In genomic region chr7:139871276-139871675, GRCh38 we compare ENCODE assay signal across 1 cellular context.
TF ChIP-seq lines count a peak whose summit lies in the region.

No MANE protein-coding gene starts in this region.

TF ChIP-seq in GM23338, 12 proteins besides CTCF, POLR2A, EP300 and RAD21 (continued from another document):
- no peak for TF ChIP-seq ZNF462 (CRISPR knock-in tag; IDR thresholded peaks at IDR 0.05)
- no peak for TF ChIP-seq POLR2AphosphoS5 (IDR thresholded peaks at IDR 0.05; ENCODE audit: low read depth)
- TF ChIP-seq, protein P1, sequence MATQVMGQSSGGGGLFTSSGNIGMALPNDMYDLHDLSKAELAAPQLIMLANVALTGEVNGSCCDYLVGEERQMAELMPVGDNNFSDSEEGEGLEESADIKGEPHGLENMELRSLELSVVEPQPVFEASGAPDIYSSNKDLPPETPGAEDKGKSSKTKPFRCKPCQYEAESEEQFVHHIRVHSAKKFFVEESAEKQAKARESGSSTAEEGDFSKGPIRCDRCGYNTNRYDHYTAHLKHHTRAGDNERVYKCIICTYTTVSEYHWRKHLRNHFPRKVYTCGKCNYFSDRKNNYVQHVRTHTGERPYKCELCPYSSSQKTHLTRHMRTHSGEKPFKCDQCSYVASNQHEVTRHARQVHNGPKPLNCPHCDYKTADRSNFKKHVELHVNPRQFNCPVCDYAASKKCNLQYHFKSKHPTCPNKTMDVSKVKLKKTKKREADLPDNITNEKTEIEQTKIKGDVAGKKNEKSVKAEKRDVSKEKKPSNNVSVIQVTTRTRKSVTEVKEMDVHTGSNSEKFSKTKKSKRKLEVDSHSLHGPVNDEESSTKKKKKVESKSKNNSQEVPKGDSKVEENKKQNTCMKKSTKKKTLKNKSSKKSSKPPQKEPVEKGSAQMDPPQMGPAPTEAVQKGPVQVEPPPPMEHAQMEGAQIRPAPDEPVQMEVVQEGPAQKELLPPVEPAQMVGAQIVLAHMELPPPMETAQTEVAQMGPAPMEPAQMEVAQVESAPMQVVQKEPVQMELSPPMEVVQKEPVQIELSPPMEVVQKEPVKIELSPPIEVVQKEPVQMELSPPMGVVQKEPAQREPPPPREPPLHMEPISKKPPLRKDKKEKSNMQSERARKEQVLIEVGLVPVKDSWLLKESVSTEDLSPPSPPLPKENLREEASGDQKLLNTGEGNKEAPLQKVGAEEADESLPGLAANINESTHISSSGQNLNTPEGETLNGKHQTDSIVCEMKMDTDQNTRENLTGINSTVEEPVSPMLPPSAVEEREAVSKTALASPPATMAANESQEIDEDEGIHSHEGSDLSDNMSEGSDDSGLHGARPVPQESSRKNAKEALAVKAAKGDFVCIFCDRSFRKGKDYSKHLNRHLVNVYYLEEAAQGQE (IDR thresholded peaks at IDR 0.05; ENCODE audit: unreplicated experiment) = no peak
- TF ChIP-seq JUNB (IDR thresholded peaks at IDR 0.05; ENCODE audit: unreplicated experiment) = no peak
TF ChIP-seq in GM23338: peak in this region for 0.
